24 cellular contexts compared by ENCODE assay signal in the genomic region with DNA sequence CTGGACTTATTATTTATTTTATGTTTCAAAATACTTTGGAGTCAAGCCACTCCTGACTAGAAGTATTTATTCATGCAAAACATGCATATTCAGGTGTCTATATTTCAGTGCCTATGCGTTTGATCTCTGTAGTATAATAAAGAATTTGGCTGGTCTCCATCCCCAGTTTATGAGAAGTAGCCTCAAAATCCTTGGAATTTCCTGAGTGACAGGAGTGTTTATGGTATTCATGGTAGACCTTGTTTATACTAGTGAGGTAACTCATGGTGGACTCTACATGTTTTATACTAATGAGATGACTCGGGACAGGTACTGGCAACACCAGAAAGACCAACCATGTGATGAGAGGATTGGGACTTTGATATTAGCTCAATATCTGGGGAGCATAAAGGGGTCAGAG. TPM values are rescaled to one million over a fixed set of nuclear protein-coding genes. Genes with fewer than 3 reads are reported as not detected.
"Had no signal": no experiment of that assay in that cellular context is flagged by ENCODE, and none has a peak within 500 bp of the region (broad histone marks: within the 10 kb centered on the region; RNA-seq: fewer than 3 reads in every experiment).

No MANE protein-coding gene starts in this region.

- DNase-seq: Kasumi-1, NCI-H1092, NCI-H1105 treated with DMSO at 0.1 percent for 48 hours, NCI-H1417 treated with DMSO at 0.1 percent for 48 hours, NCI-H146, NCI-H1694 treated with DMSO at 0.1 percent for 48 hours, NCI-H1930, NCI-H2081, NCI-H2107, NCI-H2227 treated with DMSO at 0.1 percent for 48 hours, NCI-H446, NCI-H510A, NCI-H524 treated with DMSO at 0.1 percent for 48 hours, NCI-H69, NCI-H774, Peyer's patch, SHP77 treated with DMSO at 0.1 percent for 48 hours, SJCRH30 had no signal

- H3K9ac ChIP-seq: KMS-11 had no signal

- FAIRE-seq: HTR-8/SVneo, K562 had no signal

- H3K27ac Mint-ChIP-seq: IgD-negative memory B cell had no signal

- H3K27ac ChIP-seq: HL-60, KMS-11, Peyer's patch, SJCRH30 had no signal

- H3K27me3 ChIP-seq: Peyer's patch, SJCRH30 had no signal

- H3K4me1 ChIP-seq: Peyer's patch, SJCRH30 had no signal

- H3K9me3 ChIP-seq: Peyer's patch, SJCRH30 had no signal

- H3K4me2 ChIP-seq: KMS-11 had no signal

- H3K4me1 Mint-ChIP-seq: IgD-negative memory B cell had no signal

- H3K4me3 Mint-ChIP-seq: IgD-negative memory B cell had no signal

- H3K36me3 ChIP-seq: Peyer's patch, SJCRH30 had no signal

- H3K4me3 ChIP-seq: K562, Peyer's patch, SJCRH30 had no signal

RNA-seq across cellular contexts. Expression of a gene that starts 43.9 kb away (rescaled TPM):
- total RNA-seq: K562, RPMI7951 had no signal
